ENCODE assay signal across 8 cellular contexts in the genomic region with DNA sequence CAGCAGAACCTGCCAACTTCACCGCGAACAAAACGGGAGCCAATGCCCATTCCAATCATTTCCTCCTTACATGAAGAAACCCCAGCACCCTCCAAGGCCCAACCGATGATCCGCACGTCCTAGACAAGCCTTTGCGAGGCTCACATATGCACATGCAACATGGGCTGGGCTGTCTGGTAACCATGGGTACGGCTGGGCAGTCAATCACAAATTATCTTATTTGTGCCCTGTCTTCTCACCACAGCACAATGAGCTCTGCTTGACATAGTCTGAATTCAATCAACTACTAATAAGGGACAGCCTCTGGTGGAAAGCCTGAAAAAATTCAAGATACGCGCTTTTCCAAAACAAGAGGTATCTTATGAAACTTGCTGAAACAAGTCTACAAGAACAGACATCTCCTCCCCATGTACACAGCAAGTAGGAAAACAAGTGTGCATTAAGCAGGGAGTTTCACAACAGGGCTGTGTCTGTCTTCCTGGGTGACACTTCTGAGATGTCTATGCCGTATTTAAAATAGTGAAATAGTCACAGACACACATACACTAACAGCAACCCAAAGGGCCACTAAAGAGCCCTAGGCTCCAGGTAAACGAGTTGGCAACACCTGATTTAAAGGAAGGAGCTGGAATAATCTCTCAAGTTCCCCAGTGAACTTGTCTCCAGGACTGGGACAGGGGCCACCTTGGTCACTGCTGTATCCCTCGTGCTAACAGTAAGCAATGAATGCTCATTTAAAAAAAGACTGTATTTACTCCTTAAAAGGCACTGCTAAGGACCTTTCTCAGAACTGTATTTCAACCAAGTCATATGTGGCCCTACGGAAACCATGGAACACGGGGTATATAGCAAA. TPM values are rescaled to one million over a fixed set of nuclear protein-coding genes. Genes with fewer than 3 reads are reported as not detected.
DNase-seq lines count a peak whose midpoint lies in the region; ATAC-seq and TF ChIP-seq lines count a peak whose summit lies in the region.

No MANE protein-coding gene starts in this region.

- H3K4me1 ChIP-seq in KMS-11 (ENCODE audit: low read depth, poor library complexity, severe bottlenecking): peaks cover 63% of the 10 kb centered on the region

- H3K36me3 Mint-ChIP-seq in activated naive CD8-positive, alpha-beta T cell treated with anti-CD3 and anti-CD28 coated beads for 36 hours: peaks cover 30% of the 10 kb centered on the region
- H3K36me3 Mint-ChIP-seq in stimulated activated naive B cell treated with anti-CD40 and anti-IgM and Interleukin-4, amounts not matched to agents 10 μg/mL and 1 μg/mL and 100 μg/mL, for 72 hours: peaks cover 5 to 13% of the 10 kb centered on the region in 2 donors

- H3K4me1 Mint-ChIP-seq in activated naive CD8-positive, alpha-beta T cell treated with anti-CD3 and anti-CD28 coated beads for 36 hours: peaks cover 64% of the 10 kb centered on the region
- peaks cover 41 to 74% of the 10 kb centered on the region in 2 donors for H3K4me1 Mint-ChIP-seq in stimulated activated naive B cell treated with anti-CD40 and anti-IgM and Interleukin-4, amounts not matched to agents 10 μg/mL and 1 μg/mL and 100 μg/mL, for 72 hours

- H3K4me3 ChIP-seq in KMS-11 (IDR thresholded peaks at IDR 0.05; ENCODE audit: insufficient read depth, low read depth, low read length) (no peak overlapping the region), iPS-18c (ENCODE audit: insufficient read depth, low read depth, low read length) (peak overlapping the region; percentile 67)

- H3K27me3 Mint-ChIP-seq in activated naive CD8-positive, alpha-beta T cell treated with anti-CD3 and anti-CD28 coated beads for 36 hours: no peaks in the 10 kb centered on the region
- H3K27me3 Mint-ChIP-seq in stimulated activated naive B cell treated with anti-CD40 and anti-IgM and Interleukin-4, amounts not matched to agents 10 μg/mL and 1 μg/mL and 100 μg/mL, for 72 hours: no peaks in the 10 kb centered on the region

- H3K9me3 Mint-ChIP-seq in activated naive CD8-positive, alpha-beta T cell treated with anti-CD3 and anti-CD28 coated beads for 36 hours: no peaks in the 10 kb centered on the region
- no peaks in the 10 kb centered on the region for H3K9me3 Mint-ChIP-seq in stimulated activated naive B cell treated with anti-CD40 and anti-IgM and Interleukin-4, amounts not matched to agents 10 μg/mL and 1 μg/mL and 100 μg/mL, for 72 hours

- no peak for TF ChIP-seq CTCF in KMS-11 (conservative IDR thresholded peaks at IDR 0.05; ENCODE audit: low read depth, low read length)

- DNase-seq in COLO668 (lab: John Stamatoyannopoulos, UW; ENCODE audit: unreplicated experiment) (peak; percentile 43), NOMO-1 treated with dmso at 0.1 percent for 144 hours (lab: John Stamatoyannopoulos, UW; ENCODE audit: unreplicated experiment) (no peak), KG1 (lab: John Stamatoyannopoulos, UW) (no peak)
- DNase-seq in activated naive CD8-positive, alpha-beta T cell treated with anti-CD3 and anti-CD28 coated beads for 36 hours: peak; percentile 23
- DNase-seq in stimulated activated naive B cell treated with anti-CD40 and anti-IgM and Interleukin-4, amounts not matched to agents 10 μg/mL and 1 μg/mL and 100 μg/mL, for 72 hours: no peak

- H3K4me2 ChIP-seq in KMS-11: peak overlapping the region; percentile 89

- H4K20me1 ChIP-seq in KMS-11 (ENCODE audit: insufficient read depth): peaks cover 53% of the 10 kb centered on the region

- no peak for ATAC-seq in stimulated activated naive B cell treated with anti-CD40 and anti-IgM and Interleukin-4, amounts not matched to agents 10 μg/mL and 1 μg/mL and 100 μg/mL, for 72 hours (replicated peaks)
- no peak for ATAC-seq in GM19035 (IDR thresholded peaks at IDR 0.05; ENCODE audit: unreplicated experiment)

- H3K36me3 ChIP-seq in KMS-11 (ENCODE audit: insufficient read depth): no peaks in the 10 kb centered on the region

- H3K27ac ChIP-seq in KMS-11: peak overlapping the region; percentile 88

- peaks cover 92% of the 10 kb centered on the region for H3K79me2 ChIP-seq in KMS-11 (ENCODE audit: insufficient read depth, low read depth)

- peak overlapping the region; percentile 93 for H3K4me3 Mint-ChIP-seq in activated naive CD8-positive, alpha-beta T cell treated with anti-CD3 and anti-CD28 coated beads for 36 hours
- peak overlapping the region; percentile 94 to 95 for H3K4me3 Mint-ChIP-seq in stimulated activated naive B cell treated with anti-CD40 and anti-IgM and Interleukin-4, amounts not matched to agents 10 μg/mL and 1 μg/mL and 100 μg/mL, for 72 hours

- H2AFZ ChIP-seq in KMS-11 (ENCODE audit: low read depth): no peak overlapping the region

- H3K9ac ChIP-seq in KMS-11: peak overlapping the region; percentile 85; the same call in 1 of the 2 replicates

- H3K27me3 ChIP-seq in KMS-11 (ENCODE audit: insufficient read depth, low read depth): no peaks in the 10 kb centered on the region

- no peaks in the 10 kb centered on the region for H3K9me3 ChIP-seq in iPS-18c (ENCODE audit: control insufficient read depth, insufficient read depth, low read length)

- H3K27ac Mint-ChIP-seq in activated naive CD8-positive, alpha-beta T cell treated with anti-CD3 and anti-CD28 coated beads for 36 hours: peak overlapping the region; percentile 96
- H3K27ac Mint-ChIP-seq in stimulated activated naive B cell treated with anti-CD40 and anti-IgM and Interleukin-4, amounts not matched to agents 10 μg/mL and 1 μg/mL and 100 μg/mL, for 72 hours: peak overlapping the region; percentile 97

RNA-seq across cellular contexts. Expression of a gene that starts 1.5 kb away (rescaled TPM):
- 10 to 100 TPM; 46.3 to 47.2 TPM for total RNA-seq in activated naive CD8-positive, alpha-beta T cell treated with anti-CD3 and anti-CD28 coated beads for 36 hours

RNA-seq across cellular contexts. Expression of a gene that starts 13.2 kb away (rescaled TPM):
- 10 to 100 TPM; 47.6 to 48.5 TPM for total RNA-seq in activated naive CD8-positive, alpha-beta T cell treated with anti-CD3 and anti-CD28 coated beads for 36 hours

RNA-seq across cellular contexts. Expression of a gene that starts 27.7 kb away (rescaled TPM):
- total RNA-seq in activated naive CD8-positive, alpha-beta T cell treated with anti-CD3 and anti-CD28 coated beads for 36 hours: 10 to 100 TPM; 49.7 to 52.1 TPM

Comparison
In these comparisons a context has a peak if more than half of its experiments do, and no peak if none do; other contexts are left out.
1. DNase-seq: peak in COLO668 (single experiment) and activated naive CD8-positive, alpha-beta T cell treated with anti-CD3 and anti-CD28 coated beads for 36 hours (single experiment); none in stimulated activated naive B cell treated with anti-CD40 and anti-IgM and Interleukin-4, amounts not matched to agents 10 μg/mL and 1 μg/mL and 100 μg/mL, for 72 hours (single experiment), NOMO-1 treated with dmso at 0.1 percent for 144 hours (single experiment) and KG1 (single experiment).